ENCODE assay signal across 1 cellular context in the genomic region with DNA sequence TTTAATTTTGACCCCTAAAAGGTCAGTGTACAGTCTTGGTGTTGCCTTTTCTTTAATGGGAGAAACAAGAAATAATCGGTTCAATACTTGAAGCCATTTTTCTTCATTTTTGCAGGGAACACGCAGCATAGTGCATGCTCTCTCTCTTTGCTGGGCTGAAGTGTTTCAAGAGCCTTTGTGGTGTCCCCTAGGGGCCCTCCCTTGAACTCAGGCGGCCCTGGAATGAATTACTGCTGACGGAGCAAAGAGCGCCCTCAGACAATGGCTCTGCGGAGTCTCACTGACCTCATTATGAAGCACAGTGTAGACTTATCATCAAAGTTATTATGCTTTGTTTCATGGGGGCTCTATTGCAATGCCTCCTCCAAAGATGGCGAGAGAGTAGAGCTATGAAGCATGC.
TF ChIP-seq lines count a peak whose summit lies in the region.

No MANE protein-coding gene starts in this region.

TF ChIP-seq in GM23338, 12 proteins besides CTCF, POLR2A, EP300 and RAD21 (continued from another document):
- TF ChIP-seq, protein P1, sequence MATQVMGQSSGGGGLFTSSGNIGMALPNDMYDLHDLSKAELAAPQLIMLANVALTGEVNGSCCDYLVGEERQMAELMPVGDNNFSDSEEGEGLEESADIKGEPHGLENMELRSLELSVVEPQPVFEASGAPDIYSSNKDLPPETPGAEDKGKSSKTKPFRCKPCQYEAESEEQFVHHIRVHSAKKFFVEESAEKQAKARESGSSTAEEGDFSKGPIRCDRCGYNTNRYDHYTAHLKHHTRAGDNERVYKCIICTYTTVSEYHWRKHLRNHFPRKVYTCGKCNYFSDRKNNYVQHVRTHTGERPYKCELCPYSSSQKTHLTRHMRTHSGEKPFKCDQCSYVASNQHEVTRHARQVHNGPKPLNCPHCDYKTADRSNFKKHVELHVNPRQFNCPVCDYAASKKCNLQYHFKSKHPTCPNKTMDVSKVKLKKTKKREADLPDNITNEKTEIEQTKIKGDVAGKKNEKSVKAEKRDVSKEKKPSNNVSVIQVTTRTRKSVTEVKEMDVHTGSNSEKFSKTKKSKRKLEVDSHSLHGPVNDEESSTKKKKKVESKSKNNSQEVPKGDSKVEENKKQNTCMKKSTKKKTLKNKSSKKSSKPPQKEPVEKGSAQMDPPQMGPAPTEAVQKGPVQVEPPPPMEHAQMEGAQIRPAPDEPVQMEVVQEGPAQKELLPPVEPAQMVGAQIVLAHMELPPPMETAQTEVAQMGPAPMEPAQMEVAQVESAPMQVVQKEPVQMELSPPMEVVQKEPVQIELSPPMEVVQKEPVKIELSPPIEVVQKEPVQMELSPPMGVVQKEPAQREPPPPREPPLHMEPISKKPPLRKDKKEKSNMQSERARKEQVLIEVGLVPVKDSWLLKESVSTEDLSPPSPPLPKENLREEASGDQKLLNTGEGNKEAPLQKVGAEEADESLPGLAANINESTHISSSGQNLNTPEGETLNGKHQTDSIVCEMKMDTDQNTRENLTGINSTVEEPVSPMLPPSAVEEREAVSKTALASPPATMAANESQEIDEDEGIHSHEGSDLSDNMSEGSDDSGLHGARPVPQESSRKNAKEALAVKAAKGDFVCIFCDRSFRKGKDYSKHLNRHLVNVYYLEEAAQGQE (IDR thresholded peaks at IDR 0.05; ENCODE audit: unreplicated experiment) = no peak
- TF ChIP-seq CREB1 (CRISPR knock-in tag; IDR thresholded peaks at IDR 0.05; ENCODE audit: low read depth) (no peak), JUNB (IDR thresholded peaks at IDR 0.05; ENCODE audit: unreplicated experiment) (no peak), STAT1 (IDR thresholded peaks at IDR 0.05; ENCODE audit: unreplicated experiment) (no peak), ZNF331 (CRISPR knock-in tag; IDR thresholded peaks at IDR 0.05; ENCODE audit: low read depth) (no peak)
TF ChIP-seq in GM23338: peak in this region for 0.
